In genomic region chrX:11239230-11239629, GRCh38 we compare ENCODE assay signal across 9 cellular contexts. TPM values are rescaled to one million over a fixed set of nuclear protein-coding genes. Genes with fewer than 3 reads are reported as not detected.
A peak's percentile ranks its signal among the peaks of the same experiment; 100 is the strongest.
DNase-seq lines count a peak whose midpoint lies in the region; ATAC-seq and TF ChIP-seq lines count a peak whose summit lies in the region.
"Had no signal": no experiment of that assay in that cellular context is flagged by ENCODE, and none has a peak within 500 bp of the region (broad histone marks: within the 10 kb centered on the region; RNA-seq: fewer than 3 reads in every experiment).

No MANE protein-coding gene starts in this region.

- H3K4me1 ChIP-seq in SK-N-SH (ENCODE audit: control insufficient read depth in 1 of 2, insufficient read depth in 2 of 2, low read depth in 1 of 2, low read length in 1 of 2) = no peaks in the 10 kb centered on the region

- no peaks in the 10 kb centered on the region for H4K20me1 ChIP-seq in SK-N-SH (ENCODE audit: insufficient read depth)

- H3K9ac ChIP-seq in SK-N-SH = no peak overlapping the region

- no peak for TF ChIP-seq CTCF in SK-N-SH (IDR thresholded peaks at IDR 0.05)

- no peaks in the 10 kb centered on the region for H3F3A ChIP-seq in SK-N-SH (replicated peaks; ENCODE audit: insufficient read depth)

- ATAC-seq in GM18511 (IDR thresholded peaks at IDR 0.05; ENCODE audit: unreplicated experiment) = peak; percentile 91
- peak; percentile 63 for ATAC-seq in HG02623 (IDR thresholded peaks at IDR 0.05; ENCODE audit: unreplicated experiment)

- H3K4me3 ChIP-seq in SK-N-SH (ENCODE audit: low read depth in 2 of 2, low read length in 1 of 2) (no peak overlapping the region), MG63 (no peak overlapping the region)

- no peaks in the 10 kb centered on the region for H3K4me1 Mint-ChIP-seq in activated T-helper 1 cell treated with anti-CD3 and anti-CD28 coated beads, Interleukin-12 subunit alpha, Interleukin-12 subunit beta, Interleukin-2, Interleukin-4 antibody, amounts not matched to agents 30 ng/mL and 10 ng/mL and 1 ng/mL, durations not matched to agents 14 hours and 24 hours and 36 hours (ENCODE audit: low read depth)

- H3K9me3 ChIP-seq in SK-N-SH = no peaks in the 10 kb centered on the region
- H3K9me3 ChIP-seq in MG63 = no peaks in the 10 kb centered on the region

- no peaks in the 10 kb centered on the region for H3K9me2 ChIP-seq in SK-N-SH

- H3K36me3 Mint-ChIP-seq in activated T-helper 1 cell treated with anti-CD3 and anti-CD28 coated beads, Interleukin-12 subunit alpha, Interleukin-12 subunit beta, Interleukin-2, Interleukin-4 antibody, amounts not matched to agents 30 ng/mL and 10 ng/mL and 1 ng/mL, durations not matched to agents 14 hours and 24 hours and 36 hours (ENCODE audit: low read depth) = no peaks in the 10 kb centered on the region

- H2AFZ ChIP-seq in SK-N-SH (ENCODE audit: low read depth) = no peak overlapping the region

- peak; percentile 7 for DNase-seq in SK-N-SH
- DNase-seq in non-pigmented ciliary epithelial cell (ENCODE audit: low read depth) = peak; percentile 52
- no peak for DNase-seq in activated T-helper 1 cell treated with anti-CD3 and anti-CD28 coated beads, Interleukin-12 subunit alpha, Interleukin-12 subunit beta, Interleukin-2, Interleukin-4 antibody, amounts not matched to agents 30 ng/mL and 10 ng/mL and 1 ng/mL, durations not matched to agents 14 hours and 24 hours and 36 hours (ENCODE audit: low spot score)
- no peak for DNase-seq in NCI-H187 treated with DMSO at 0.1 percent for 48 hours (lab: John Stamatoyannopoulos, UW)
- DNase-seq in NCI-H187 (lab: John Stamatoyannopoulos, UW) = no peak
- DNase-seq in MG63 = no peak
- DNase-seq: NCI-H345 had no signal

- H3K27me3 ChIP-seq in SK-N-SH (ENCODE audit: insufficient read depth) (no peaks in the 10 kb centered on the region), MG63 (no peaks in the 10 kb centered on the region)

- no peaks in the 10 kb centered on the region for H3K79me2 ChIP-seq in SK-N-SH (ENCODE audit: insufficient read depth)

- no peak for TF ChIP-seq RAD21 in SK-N-SH (IDR thresholded peaks at IDR 0.05; ENCODE audit: low read length)

- no peak overlapping the region for H3K4me2 ChIP-seq in SK-N-SH

- H3K9me3 Mint-ChIP-seq in activated T-helper 1 cell treated with anti-CD3 and anti-CD28 coated beads, Interleukin-12 subunit alpha, Interleukin-12 subunit beta, Interleukin-2, Interleukin-4 antibody, amounts not matched to agents 30 ng/mL and 10 ng/mL and 1 ng/mL, durations not matched to agents 14 hours and 24 hours and 36 hours = no peaks in the 10 kb centered on the region

- POLR2A ChIA-PET in SK-N-SH (lab: Yijun Ruan, JAX) = no interaction called here

- H3K27me3 Mint-ChIP-seq in activated T-helper 1 cell treated with anti-CD3 and anti-CD28 coated beads, Interleukin-12 subunit alpha, Interleukin-12 subunit beta, Interleukin-2, Interleukin-4 antibody, amounts not matched to agents 30 ng/mL and 10 ng/mL and 1 ng/mL, durations not matched to agents 14 hours and 24 hours and 36 hours (ENCODE audit: insufficient read depth) = no peaks in the 10 kb centered on the region

- H3K27ac Mint-ChIP-seq in activated T-helper 1 cell treated with anti-CD3 and anti-CD28 coated beads, Interleukin-12 subunit alpha, Interleukin-12 subunit beta, Interleukin-2, Interleukin-4 antibody, amounts not matched to agents 30 ng/mL and 10 ng/mL and 1 ng/mL, durations not matched to agents 14 hours and 24 hours and 36 hours = no peak overlapping the region

- H3K36me3 ChIP-seq in SK-N-SH (replicated peaks in 1 of 2; ENCODE audit: control insufficient read depth in 1 of 2, insufficient read depth in 2 of 2, low read length in 1 of 2) (no peaks in the 10 kb centered on the region), MG63 (no peaks in the 10 kb centered on the region)

- intact Hi-C loops in activated T-helper 1 cell treated with anti-CD3 and anti-CD28 coated beads, Interleukin-12 subunit alpha, Interleukin-12 subunit beta, Interleukin-2, Interleukin-4 antibody, amounts not matched to agents 30 ng/mL and 10 ng/mL and 1 ng/mL, durations not matched to agents 14 hours and 24 hours and 36 hours (cut with micrococcal nuclease) = no loop called here

- peak overlapping the region in 1 of 2 experiments; percentile 63; a peak in 3 of 4 replicates for H3K27ac ChIP-seq in SK-N-SH (ENCODE audit: low read depth in 2 of 2, low read length in 1 of 2)

- H3K4me3 Mint-ChIP-seq in activated T-helper 1 cell treated with anti-CD3 and anti-CD28 coated beads, Interleukin-12 subunit alpha, Interleukin-12 subunit beta, Interleukin-2, Interleukin-4 antibody, amounts not matched to agents 30 ng/mL and 10 ng/mL and 1 ng/mL, durations not matched to agents 14 hours and 24 hours and 36 hours = no peak overlapping the region

- CTCF ChIA-PET in SK-N-SH (lab: Yijun Ruan, JAX) = no interaction called here

- peak in 1 of 2 experiments; percentile 50; a peak in 1 of 4 replicates for TF ChIP-seq EP300 in SK-N-SH (IDR thresholded peaks at IDR 0.05; ENCODE audit: borderline replicate concordance in 1 of 2, low read depth in 1 of 2, low read length in 1 of 2)

TF ChIP-seq in SK-N-SH, 30 proteins besides CTCF, POLR2A, EP300 and RAD21 (continues in another document):
- TF ChIP-seq SIN3A (IDR thresholded peaks at IDR 0.05; ENCODE audit: borderline replicate concordance, low read depth, low read length) (no peak), FOSL2 (IDR thresholded peaks at IDR 0.05; ENCODE audit: borderline replicate concordance, low read depth) (peak; percentile 66; the same call in 1 of the 2 replicates), JUND (IDR thresholded peaks at IDR 0.05) (peak; percentile 59), TEAD4 (IDR thresholded peaks at IDR 0.05; ENCODE audit: borderline replicate concordance, insufficient read depth) (0 out of 2 replicates have a peak, but pooled peaks have one; percentile 31), GABPA (IDR thresholded peaks at IDR 0.05; ENCODE audit: low read depth) (no peak), NFIC (IDR thresholded peaks at IDR 0.05; ENCODE audit: borderline replicate concordance) (no peak; the same call in 1 of the 2 replicates), MAX (IDR thresholded peaks at IDR 0.05; ENCODE audit: low read depth) (0 out of 2 replicates have a peak, but pooled peaks have one; percentile 43), RXRA (IDR thresholded peaks at IDR 0.05; ENCODE audit: borderline replicate concordance, low read depth) (no peak), EZH2phosphoT487 (IDR thresholded peaks at IDR 0.05; ENCODE audit: borderline replicate concordance, low read depth) (no peak), YY1 (IDR thresholded peaks at IDR 0.05; ENCODE audit: low read depth) (no peak), TCF12 (IDR thresholded peaks at IDR 0.05) (peak; percentile 91), IRF3 (IDR thresholded peaks at IDR 0.05; ENCODE audit: low read depth, low read length) (no peak), FOXM1 (IDR thresholded peaks at IDR 0.05; ENCODE audit: low read depth) (no peak), TAF1 (IDR thresholded peaks at IDR 0.05; ENCODE audit: borderline replicate concordance, low read depth, low read length) (no peak), MEF2A (IDR thresholded peaks at IDR 0.05; ENCODE audit: borderline replicate concordance, low read depth) (no peak), GATA2 (CRISPR knock-in tag; IDR thresholded peaks at IDR 0.05) (peak; percentile 19; the same call in 1 of the 2 replicates), FOXJ3 (CRISPR knock-in tag; IDR thresholded peaks at IDR 0.05) (no peak)
- TF ChIP-seq, protein P1, sequence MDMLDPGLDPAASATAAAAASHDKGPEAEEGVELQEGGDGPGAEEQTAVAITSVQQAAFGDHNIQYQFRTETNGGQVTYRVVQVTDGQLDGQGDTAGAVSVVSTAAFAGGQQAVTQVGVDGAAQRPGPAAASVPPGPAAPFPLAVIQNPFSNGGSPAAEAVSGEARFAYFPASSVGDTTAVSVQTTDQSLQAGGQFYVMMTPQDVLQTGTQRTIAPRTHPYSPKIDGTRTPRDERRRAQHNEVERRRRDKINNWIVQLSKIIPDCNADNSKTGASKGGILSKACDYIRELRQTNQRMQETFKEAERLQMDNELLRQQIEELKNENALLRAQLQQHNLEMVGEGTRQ (IDR thresholded peaks at IDR 0.05; ENCODE audit: borderline replicate concordance, low read depth, low read length) = no peak

RNA-seq across cellular contexts. Expression of gene AMELX, which starts 54.0 kb away (rescaled TPM):
- polyA plus RNA-seq in SK-N-SH (2012; rRNA removed) = not detected in 2 replicates
- polyA plus RNA-seq in SK-N-SH (2012; cell fraction: cytosol; rRNA removed) = not detected in 2 replicates
- polyA plus RNA-seq in SK-N-SH (2012; cell fraction: nucleus; rRNA removed) = not detected in 2 replicates
- not detected in 2 replicates for total RNA-seq in activated T-helper 1 cell treated with anti-CD3 and anti-CD28 coated beads, Interleukin-12 subunit alpha, Interleukin-12 subunit beta, Interleukin-2, Interleukin-4 antibody, amounts not matched to agents 30 ng/mL and 10 ng/mL and 1 ng/mL, durations not matched to agents 14 hours and 24 hours and 36 hours
- not detected in 2 replicates for total RNA-seq in MG63 (2014; rRNA removed; shearing (Covaris generic); ENCODE audit: low replicate concordance)

Comparison
In these comparisons a context has a peak if more than half of its experiments do, and no peak if none do; other contexts are left out.
1. DNase-seq: peak in SK-N-SH (single experiment) and non-pigmented ciliary epithelial cell (single experiment); none in activated T-helper 1 cell treated with anti-CD3 and anti-CD28 coated beads, Interleukin-12 subunit alpha, Interleukin-12 subunit beta, Interleukin-2, Interleukin-4 antibody, amounts not matched to agents 30 ng/mL and 10 ng/mL and 1 ng/mL, durations not matched to agents 14 hours and 24 hours and 36 hours (single experiment), NCI-H187 treated with DMSO at 0.1 percent for 48 hours (single experiment), NCI-H187 (0 of 2) and MG63 (single experiment).